Comparison of ENCODE assay signal across 19 cellular contexts in genomic region chr13:40697711-40698110, GRCh38. TPM values are rescaled to one million over a fixed set of nuclear protein-coding genes. Genes with fewer than 3 reads are reported as not detected.
DNase-seq lines count a peak whose midpoint lies in the region; ATAC-seq and TF ChIP-seq lines count a peak whose summit lies in the region.
"Had no signal": no experiment of that assay in that cellular context is flagged by ENCODE, and none has a peak within 500 bp of the region (broad histone marks: within the 10 kb centered on the region; RNA-seq: fewer than 3 reads in every experiment).

No MANE protein-coding gene starts in this region.

- intact Hi-C loops in vagina (cut with DNase I), result no loop called here

- H3K4me3 ChIP-seq in GM12864 (ENCODE audit: low read depth, low read length), result no peak overlapping the region
- H3K4me3 ChIP-seq in vagina, result no peak overlapping the region
- H3K4me3 ChIP-seq: A549, hepatocyte, upper lobe of right lung had no signal

- H3K36me3 ChIP-seq in vagina, result no peaks in the 10 kb centered on the region
- H3K36me3 ChIP-seq: upper lobe of right lung had no signal

- no peak for TF ChIP-seq POLR2A in vagina (IDR thresholded peaks at IDR 0.05)

- H3K4me1 ChIP-seq in vagina, result no peaks in the 10 kb centered on the region
- H3K4me1 ChIP-seq: A549, upper lobe of right lung had no signal

- H3K27me3 ChIP-seq in vagina, result no peaks in the 10 kb centered on the region
- H3K27me3 ChIP-seq: hepatocyte, upper lobe of right lung had no signal

- H3K27ac ChIP-seq in vagina, result no peak overlapping the region
- H3K27ac ChIP-seq: A549, epithelial cell of prostate, hepatocyte, upper lobe of right lung had no signal

- H3K9me3 ChIP-seq in vagina, result no peaks in the 10 kb centered on the region
- H3K9me3 ChIP-seq: A549, upper lobe of right lung had no signal

- TF ChIP-seq CTCF in GM12864 (IDR thresholded peaks at IDR 0.05; ENCODE audit: low read depth, low read length, missing control alignments), result no peak
- TF ChIP-seq CTCF in vagina (IDR thresholded peaks at IDR 0.05), result no peak

- DNase-seq in GM12864 (ENCODE audit: low read depth) (peak; percentile 73), vagina (ENCODE audit: extremely low spot score in 2 of 2) (no peak), GOT3 (lab: John Stamatoyannopoulos, UW) (no peak), T-helper 9 cell (no peak)
- no peak for DNase-seq in activated CD8-positive, alpha-beta memory T cell treated with anti-CD3 and anti-CD28 coated beads for 24 hours
- DNase-seq: HCEC 1CT, NCI-H748 treated with DMSO at 0.1 percent for 48 hours, small intestine, upper lobe of right lung had no signal

- peak; percentile 77 for ATAC-seq in GM19395 (IDR thresholded peaks at IDR 0.05; ENCODE audit: unreplicated experiment)
- peak; percentile 77 for ATAC-seq in HG02642 (IDR thresholded peaks at IDR 0.05; ENCODE audit: poor library complexity, unreplicated experiment)
- ATAC-seq in HG03432 (IDR thresholded peaks at IDR 0.05; ENCODE audit: unreplicated experiment), result peak; percentile 76
- ATAC-seq: A549; activated naive CD4-positive, alpha-beta T cell treated with anti-CD3 and anti-CD28 coated beads, Interleukin-2, amount 50 U/mL, for 72 hours; HepG2; left lobe of liver; Right ventricle myocardium inferior; upper lobe of right lung had no signal

RNA-seq across cellular contexts. Expression of gene FOXO1, which starts 31.3 kb away (rescaled TPM):
- 64.1 TPM for total RNA-seq in vagina
